In genomic region chr17:50950002-50950877, GRCh38 we compare ENCODE assay signal across 1 cellular context.
TF ChIP-seq lines count a peak whose summit lies in the region.

No MANE protein-coding gene starts in this region.

TF ChIP-seq in HepG2, 621 proteins besides CTCF, POLR2A, EP300 and RAD21 (continued from another document and continues in another):
- TF ChIP-seq ZBTB39 (CRISPR knock-in tag; IDR thresholded peaks at IDR 0.05) (peak; percentile 15; the same call in 1 of the 2 replicates), ZFP36 (IDR thresholded peaks at IDR 0.05; ENCODE audit: borderline replicate concordance, low read depth, low read length, partially characterized antibody) (no peak), ZNF549 (CRISPR knock-in tag; IDR thresholded peaks at IDR 0.05) (no peak), HMG20B (CRISPR knock-in tag; conservative IDR thresholded peaks at IDR 0.05) (no peak), FOXP1 (IDR thresholded peaks at IDR 0.05) (no peak), FOXP1 (CRISPR knock-in tag; IDR thresholded peaks at IDR 0.05) (no peak), REXO4 (CRISPR knock-in tag; IDR thresholded peaks at IDR 0.05; ENCODE audit: borderline replicate concordance) (no peak), SRF (IDR thresholded peaks at IDR 0.05; ENCODE audit: low read depth, low read length) (no peak), ZNF83 (CRISPR knock-in tag; IDR thresholded peaks at IDR 0.05; ENCODE audit: borderline replicate concordance) (0 out of 2 replicates have a peak, but pooled peaks have one; percentile 21), FOXO1 (CRISPR knock-in tag; IDR thresholded peaks at IDR 0.05) (peak; percentile 71), PBX2 (CRISPR knock-in tag; IDR thresholded peaks at IDR 0.05) (no peak), KLF13 (CRISPR knock-in tag; IDR thresholded peaks at IDR 0.05) (peak; percentile 17; the same call in 1 of the 2 replicates), ZMYM3 (CRISPR knock-in tag; IDR thresholded peaks at IDR 0.05) (peak; percentile 89), RFX3 (CRISPR knock-in tag; IDR thresholded peaks at IDR 0.05) (no peak), MED8 (CRISPR knock-in tag; IDR thresholded peaks at IDR 0.05; ENCODE audit: insufficient replicate concordance) (no peak), MEIS1 (CRISPR knock-in tag; IDR thresholded peaks at IDR 0.05; ENCODE audit: borderline replicate concordance) (peak; percentile 91), TFDP1 (CRISPR knock-in tag; IDR thresholded peaks at IDR 0.05; ENCODE audit: borderline replicate concordance) (0 out of 2 replicates have a peak, but pooled peaks have one; percentile 50), NR2C2 (CRISPR knock-in tag; IDR thresholded peaks at IDR 0.05; ENCODE audit: borderline replicate concordance) (peak; percentile 70; the same call in 1 of the 2 replicates), ZNF761 (CRISPR knock-in tag; conservative IDR thresholded peaks at IDR 0.05) (0 out of 2 replicates have a peak, but pooled peaks have one; percentile 47), GLI4 (CRISPR knock-in tag; IDR thresholded peaks at IDR 0.05; ENCODE audit: borderline replicate concordance) (peak; percentile 93), CC2D1A (CRISPR knock-in tag; IDR thresholded peaks at IDR 0.05) (no peak), RBM22 (optimal IDR thresholded peaks at IDR 0.05; ENCODE audit: low read length) (no peak), RBM39 (IDR thresholded peaks at IDR 0.05; ENCODE audit: low read depth, low read length, poor library complexity, severe bottlenecking) (no peak), ZNF776 (CRISPR knock-in tag; IDR thresholded peaks at IDR 0.05) (no peak), HHEX (CRISPR knock-in tag; IDR thresholded peaks at IDR 0.05) (no peak), ZNF615 (CRISPR knock-in tag; IDR thresholded peaks at IDR 0.05; ENCODE audit: borderline replicate concordance) (no peak), HMGXB3 (CRISPR knock-in tag; IDR thresholded peaks at IDR 0.05; ENCODE audit: borderline replicate concordance) (no peak), GPN1 (CRISPR knock-in tag; IDR thresholded peaks at IDR 0.05; ENCODE audit: borderline replicate concordance) (no peak; the same call in 1 of the 2 replicates), GATA4 (IDR thresholded peaks at IDR 0.05; ENCODE audit: borderline replicate concordance, low read depth) (no peak), XRCC5 (optimal IDR thresholded peaks at IDR 0.05; ENCODE audit: low read length) (peak; percentile 86), TBX2 (CRISPR knock-in tag; IDR thresholded peaks at IDR 0.05; ENCODE audit: borderline replicate concordance) (peak; percentile 90), KDM3A (CRISPR knock-in tag; IDR thresholded peaks at IDR 0.05; ENCODE audit: low read depth) (peak; percentile 99), SPEN (CRISPR knock-in tag; IDR thresholded peaks at IDR 0.05; ENCODE audit: low read depth) (peak; percentile 75; the same call in 1 of the 2 replicates), ZNF749 (CRISPR knock-in tag; IDR thresholded peaks at IDR 0.05; ENCODE audit: borderline replicate concordance) (no peak), EZH2 (conservative IDR thresholded peaks at IDR 0.05; ENCODE audit: low read depth, low read length) (no peak), ZNF75D (CRISPR knock-in tag; IDR thresholded peaks at IDR 0.05; ENCODE audit: borderline replicate concordance) (no peak), HMGXB4 (CRISPR knock-in tag; IDR thresholded peaks at IDR 0.05; ENCODE audit: borderline replicate concordance in 1 of 2, low read depth in 1 of 2) (peak; percentile 87 to 94), PREB (CRISPR knock-in tag; IDR thresholded peaks at IDR 0.05) (no peak), ZNF256 (CRISPR knock-in tag; conservative IDR thresholded peaks at IDR 0.05) (no peak), STAG1 (CRISPR knock-in tag; IDR thresholded peaks at IDR 0.05) (peak; percentile 100), NFRKB (IDR thresholded peaks at IDR 0.05) (no peak), STAT5B (CRISPR knock-in tag; IDR thresholded peaks at IDR 0.05) (0 out of 2 replicates have a peak, but pooled peaks have one; percentile 55), AHR (CRISPR knock-in tag; IDR thresholded peaks at IDR 0.05) (0 out of 2 replicates have a peak, but pooled peaks have one; percentile 75), SP4 (CRISPR knock-in tag; IDR thresholded peaks at IDR 0.05) (peak; percentile 58; the same call in 1 of the 2 replicates), SAFB2 (CRISPR knock-in tag; IDR thresholded peaks at IDR 0.05; ENCODE audit: borderline replicate concordance, low read depth) (peak; percentile 94), MED1 (CRISPR knock-in tag; IDR thresholded peaks at IDR 0.05) (peak; percentile 84), TCF7L2 (IDR thresholded peaks at IDR 0.05; ENCODE audit: low read depth, low read length) (no peak), FOXO4 (CRISPR knock-in tag; conservative IDR thresholded peaks at IDR 0.05) (no peak), PAWR (CRISPR knock-in tag; IDR thresholded peaks at IDR 0.05; ENCODE audit: borderline replicate concordance) (no peak), ZBTB44 (CRISPR knock-in tag; IDR thresholded peaks at IDR 0.05) (no peak), ZNF784 (CRISPR knock-in tag; IDR thresholded peaks at IDR 0.05; ENCODE audit: borderline replicate concordance) (peak; percentile 98), SOX6 (IDR thresholded peaks at IDR 0.05) (no peak), SOX6 (CRISPR knock-in tag; IDR thresholded peaks at IDR 0.05) (peak; percentile 72; the same call in 1 of the 2 replicates), NONO (IDR thresholded peaks at IDR 0.05) (no peak), NONO (CRISPR knock-in tag; conservative IDR thresholded peaks at IDR 0.05) (peak; percentile 68; the same call in 1 of the 2 replicates), ZSCAN30 (CRISPR knock-in tag; IDR thresholded peaks at IDR 0.05) (no peak)
